ENCODE assay signal across 10 cellular contexts in the genomic region with DNA sequence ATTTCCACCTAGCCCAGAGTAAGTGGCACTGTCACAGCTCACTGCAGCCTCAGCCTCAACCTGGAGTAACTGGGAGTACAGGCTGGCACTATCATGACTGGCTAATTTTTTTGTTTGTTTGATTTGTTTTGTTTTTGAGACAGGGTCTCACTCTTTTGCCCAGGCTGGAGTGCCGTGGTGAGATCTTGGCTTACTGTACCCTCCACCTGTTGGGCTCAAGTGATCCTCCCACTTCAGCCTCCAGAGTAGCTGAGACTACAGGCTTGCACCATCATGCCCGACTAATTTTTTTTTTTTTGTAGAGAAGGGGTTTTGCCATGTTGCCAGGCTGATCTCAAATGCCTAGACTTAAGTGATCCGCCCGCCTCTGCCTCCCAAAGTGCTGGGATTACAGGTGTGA. TPM values are rescaled to one million over a fixed set of nuclear protein-coding genes. Genes with fewer than 3 reads are reported as not detected.
DNase-seq lines count a peak whose midpoint lies in the region; TF ChIP-seq lines count a peak whose summit lies in the region.
"Had no signal": no experiment of that assay in that cellular context is flagged by ENCODE, and none has a peak within 500 bp of the region (broad histone marks: within the 10 kb centered on the region; RNA-seq: fewer than 3 reads in every experiment).

No MANE protein-coding gene starts in this region.

- peak overlapping the region; percentile 95 for H3K4me3 Mint-ChIP-seq in activated naive CD8-positive, alpha-beta T cell treated with anti-CD3 and anti-CD28 coated beads for 36 hours
- peak overlapping the region; percentile 97 for H3K4me3 Mint-ChIP-seq in nephron progenitor cell

- in situ Hi-C loops in Caki2 (cut with HindIII; ENCODE audit: low pct_unique_long_range_greater_than_20kb, low sequenced_read_pairs) (no loop called here), transverse colon (cut with MboI; ENCODE audit: low pct_ligation_motif_present in 1 of 4, low pct_unique_long_range_greater_than_20kb in 1 of 4, low sequenced_read_pairs in 3 of 4) (no loop called here)

- no peak overlapping the region for H3K27ac ChIP-seq in HUES48 (ENCODE audit: low read depth, low read length)
- peak overlapping the region in 1 of 4 donors; percentile 92 for H3K27ac ChIP-seq in transverse colon
- H3K27ac ChIP-seq: neutrophil had no signal

- no peak for TF ChIP-seq POLR2A in transverse colon (IDR thresholded peaks at IDR 0.05)

- H3K4me1 Mint-ChIP-seq in activated naive CD8-positive, alpha-beta T cell treated with anti-CD3 and anti-CD28 coated beads for 36 hours, result peaks cover 23% of the 10 kb centered on the region
- peaks cover 55% of the 10 kb centered on the region for H3K4me1 Mint-ChIP-seq in nephron progenitor cell

- no peak for TF ChIP-seq EP300 in transverse colon (IDR thresholded peaks at IDR 0.05; ENCODE audit: low read depth)

- intact Hi-C loops in transverse colon (cut with DNase I; ENCODE audit: low total_unique reads), result loop anchor here (10.0 kb wide), 1 partner anchor 85 kb away; no protein-coding TSS in a partner anchor

- H3K4me3 ChIP-seq in HUES48 (ENCODE audit: low read depth, low read length), result peak overlapping the region; percentile 95
- H3K4me3 ChIP-seq in transverse colon, result peak overlapping the region in 1 of 4 donors; percentile 94

- peaks cover 34% of the 10 kb centered on the region for H3K36me3 Mint-ChIP-seq in activated naive CD8-positive, alpha-beta T cell treated with anti-CD3 and anti-CD28 coated beads for 36 hours
- peaks cover 23% of the 10 kb centered on the region for H3K36me3 Mint-ChIP-seq in nephron progenitor cell (ENCODE audit: low read depth)

- H3K9me3 ChIP-seq in HUES48 (ENCODE audit: control insufficient read depth, insufficient read depth, low read length), result no peaks in the 10 kb centered on the region
- no peaks in the 10 kb centered on the region for H3K9me3 ChIP-seq in transverse colon
- H3K9me3 ChIP-seq: neutrophil had no signal

- 90 to 100% methylated on average over 1 to 4 of the region's 4 CpGs for WGBS in transverse colon (ENCODE audit: low coverage in 1 of 2), 2 donors

- H3K27me3 ChIP-seq in HUES48 (ENCODE audit: control insufficient read depth, insufficient read depth, low read length), result no peaks in the 10 kb centered on the region
- no peaks in the 10 kb centered on the region for H3K27me3 ChIP-seq in transverse colon
- H3K27me3 ChIP-seq: neutrophil had no signal

- H3K9me3 Mint-ChIP-seq in activated naive CD8-positive, alpha-beta T cell treated with anti-CD3 and anti-CD28 coated beads for 36 hours, result peaks cover 1% of the 10 kb centered on the region
- H3K9me3 Mint-ChIP-seq in nephron progenitor cell, result no peaks in the 10 kb centered on the region

- H3K27ac Mint-ChIP-seq in activated naive CD8-positive, alpha-beta T cell treated with anti-CD3 and anti-CD28 coated beads for 36 hours, result no peak overlapping the region
- H3K27ac Mint-ChIP-seq in nephron progenitor cell, result no peak overlapping the region

- H3K4me1 ChIP-seq in HUES48 (ENCODE audit: control insufficient read depth, insufficient read depth, low read length) (peaks cover 25% of the 10 kb centered on the region), transverse colon (peaks cover 6 to 18% (median 14%) of the 10 kb centered on the region in 4 donors)

- H3K9ac ChIP-seq in HUES48 (ENCODE audit: low read depth, low read length), result no peak overlapping the region

- H3K36me3 ChIP-seq in HUES48 (ENCODE audit: control insufficient read depth, insufficient read depth, low read length) (no peaks in the 10 kb centered on the region), transverse colon (no peaks in the 10 kb centered on the region)
- H3K36me3 ChIP-seq: neutrophil had no signal

- H3K27me3 Mint-ChIP-seq in activated naive CD8-positive, alpha-beta T cell treated with anti-CD3 and anti-CD28 coated beads for 36 hours, result no peaks in the 10 kb centered on the region
- H3K27me3 Mint-ChIP-seq in nephron progenitor cell (ENCODE audit: low read depth, poor library complexity), result no peaks in the 10 kb centered on the region

- DNase-seq in Caki2 (ENCODE audit: low read depth), result peak; percentile 23
- no peak for DNase-seq in activated naive CD8-positive, alpha-beta T cell treated with anti-CD3 and anti-CD28 coated beads for 36 hours
- DNase-seq in nephron progenitor cell, result no peak
- DNase-seq in NCI-H146 treated with DMSO at 0.1 percent for 48 hours (lab: John Stamatoyannopoulos, UW; ENCODE audit: unreplicated experiment), result no peak
- no peak for DNase-seq in transverse colon
- no peak for DNase-seq in NCI-H2196 treated with DMSO at 0.1 percent for 48 hours (lab: John Stamatoyannopoulos, UW; ENCODE audit: unreplicated experiment)
- DNase-seq in hippocampal formation (lab: John Stamatoyannopoulos, UW), result no peak
- DNase-seq: GDM1 had no signal

- TF ChIP-seq CTCF in nephron progenitor cell (IDR thresholded peaks at IDR 0.05), result no peak
- TF ChIP-seq CTCF in transverse colon (IDR thresholded peaks at IDR 0.05), result no peak

RNA-seq across cellular contexts. Expression of a gene that starts 2.5 kb away (rescaled TPM):
- total RNA-seq in Caki2 (2014; rRNA removed; shearing (Covaris generic); ENCODE audit: low replicate concordance), result 84.3 and 109 TPM in 2 replicates
- total RNA-seq in activated naive CD8-positive, alpha-beta T cell treated with anti-CD3 and anti-CD28 coated beads for 36 hours, result 10 to 100 TPM; 88.6 to 92.2 TPM
- total RNA-seq in transverse colon, result 10 to 100 TPM; 18.9 to 96.5 (median 69.7) TPM
